In the genomic region with DNA sequence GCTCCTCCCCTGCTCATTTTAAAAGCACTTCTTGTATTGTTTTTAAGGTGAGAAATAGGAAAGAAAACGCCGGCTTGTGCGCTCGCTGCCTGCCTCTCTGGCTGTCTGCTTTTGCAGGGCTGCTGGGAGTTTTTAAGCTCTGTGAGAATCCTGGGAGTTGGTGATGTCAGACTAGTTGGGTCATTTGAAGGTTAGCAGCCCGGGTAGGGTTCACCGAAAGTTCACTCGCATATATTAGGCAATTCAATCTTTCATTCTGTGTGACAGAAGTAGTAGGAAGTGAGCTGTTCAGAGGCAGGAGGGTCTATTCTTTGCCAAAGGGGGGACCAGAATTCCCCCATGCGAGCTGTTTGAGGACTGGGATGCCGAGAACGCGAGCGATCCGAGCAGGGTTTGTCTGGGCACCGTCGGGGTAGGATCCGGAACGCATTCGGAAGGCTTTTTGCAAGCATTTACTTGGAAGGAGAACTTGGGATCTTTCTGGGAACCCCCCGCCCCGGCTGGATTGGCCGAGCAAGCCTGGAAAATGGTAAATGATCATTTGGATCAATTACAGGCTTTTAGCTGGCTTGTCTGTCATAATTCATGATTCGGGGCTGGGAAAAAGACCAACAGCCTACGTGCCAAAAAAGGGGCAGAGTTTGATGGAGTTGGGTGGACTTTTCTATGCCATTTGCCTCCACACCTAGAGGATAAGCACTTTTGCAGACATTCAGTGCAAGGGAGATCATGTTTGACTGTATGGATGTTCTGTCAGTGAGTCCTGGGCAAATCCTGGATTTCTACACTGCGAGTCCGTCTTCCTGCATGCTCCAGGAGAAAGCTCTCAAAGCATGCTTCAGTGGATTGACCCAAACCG, we compare ENCODE assay signal across 9 cellular contexts. TPM values are rescaled to one million over a fixed set of nuclear protein-coding genes. Genes with fewer than 3 reads are reported as not detected.
DNase-seq lines count a peak whose midpoint lies in the region; ATAC-seq and TF ChIP-seq lines count a peak whose summit lies in the region.
"Had no signal": no experiment of that assay in that cellular context is flagged by ENCODE, and none has a peak within 500 bp of the region (broad histone marks: within the 10 kb centered on the region; RNA-seq: fewer than 3 reads in every experiment).

A gene (plus strand): TSS at position 261 of the 859 bp plus-strand sequence. CDS start 469 bp downstream, at position 730.

- H3K27ac ChIP-seq in A673 (ENCODE audit: low read depth, low read length, poor library complexity, severe bottlenecking) (no peak within 1 kb of the TSS), rectal smooth muscle tissue (ENCODE audit: low read depth, low read length) (peak within 1 kb of the TSS; percentile 86)
- H3K27ac ChIP-seq: neutrophil had no signal

- H3K27me3 ChIP-seq in A673 (replicated peaks; ENCODE audit: insufficient read depth, low read depth, low read length, poor library complexity) = peaks cover 40% of the 10 kb centered on the region
- no peaks in the 10 kb centered on the region for H3K27me3 ChIP-seq in rectal smooth muscle tissue (ENCODE audit: control insufficient read depth, insufficient read depth, low read length)

- H3K4me3 Mint-ChIP-seq in MCF 10A (ENCODE audit: unreplicated experiment) = peak within 1 kb of the TSS; percentile 57

- H3K4me1 ChIP-seq in A673 (ENCODE audit: insufficient read depth, low read length, poor library complexity, severe bottlenecking) (peaks cover 5% of the 10 kb centered on the region), rectal smooth muscle tissue (ENCODE audit: control insufficient read depth, insufficient read depth, low read length) (peaks cover 21% of the 10 kb centered on the region)

- peaks cover 31% of the 10 kb centered on the region for H3K27me3 Mint-ChIP-seq in MCF 10A (ENCODE audit: insufficient read depth, unreplicated experiment)

- BruUV-seq in A673 (replicated peaks; lab: Mats Ljungman, UMichigan) = no TSS peak
- BruUV-seq in MCF 10A (replicated peaks; lab: Mats Ljungman, UMichigan) = no TSS peak

- no peaks in the 10 kb centered on the region for H3K9me3 Mint-ChIP-seq in MCF 10A (ENCODE audit: unreplicated experiment)

- no peaks in the 10 kb centered on the region for H3K9me3 ChIP-seq in A673 (ENCODE audit: low read depth, low read length, poor library complexity, severe bottlenecking)
- H3K9me3 ChIP-seq: neutrophil had no signal

- POLR2A ChIA-PET in A673 (lab: Charles Lee; ENCODE audit: low non-redundant PET) = no interaction called here
- POLR2A ChIA-PET in MCF 10A (lab: Yijun Ruan, JAX) = interaction anchor here (0.7 kb wide), 1 partner anchor 20 kb away, joined by 3 read pairs; no protein-coding TSS in a partner anchor

- H3K9ac ChIP-seq in rectal smooth muscle tissue (ENCODE audit: low read length) = peak within 1 kb of the TSS; percentile 50

- TF ChIP-seq CTCF in A673 (conservative IDR thresholded peaks at IDR 0.05; ENCODE audit: low read depth, low read length) (no peak), MCF 10A (IDR thresholded peaks at IDR 0.05; ENCODE audit: unreplicated experiment) (no peak)

- H3K4me3 ChIP-seq in A673 (ENCODE audit: low read depth, low read length, poor library complexity, severe bottlenecking) (peak within 1 kb of the TSS; percentile 56), rectal smooth muscle tissue (ENCODE audit: low read length) (peak within 1 kb of the TSS; percentile 79)

- no peak within 1 kb of the TSS for H3K27ac Mint-ChIP-seq in MCF 10A (ENCODE audit: low read depth, unreplicated experiment)

- H3K4me1 Mint-ChIP-seq in MCF 10A (ENCODE audit: insufficient read depth, unreplicated experiment) = peaks cover 12% of the 10 kb centered on the region

- H3K36me3 Mint-ChIP-seq in MCF 10A (ENCODE audit: insufficient read depth, unreplicated experiment) = no peaks in the 10 kb centered on the region

- peak; percentile 55 for ATAC-seq in GM19397 (IDR thresholded peaks at IDR 0.05; ENCODE audit: unreplicated experiment)
- no peak for ATAC-seq in HG03095 (IDR thresholded peaks at IDR 0.05; ENCODE audit: unreplicated experiment)

- intact Hi-C loops in A673 (cut with micrococcal nuclease; ENCODE audit: unreplicated experiment) (loop anchor here (5.0 to 10.0 kb wide), 2 partner anchors 144 to 167 kb away; no protein-coding TSS in a partner anchor), MCF 10A (cut with micrococcal nuclease) (no loop called here)

- H3K36me3 ChIP-seq in A673 (ENCODE audit: insufficient read depth, low read length, poor library complexity, severe bottlenecking) = no peaks in the 10 kb centered on the region
- H3K36me3 ChIP-seq in rectal smooth muscle tissue (ENCODE audit: control insufficient read depth, insufficient read depth, low read length) = no peaks in the 10 kb centered on the region
- H3K36me3 ChIP-seq: neutrophil had no signal

- CTCF ChIA-PET in A673 (lab: Charles Lee) = no interaction called here
- CTCF ChIA-PET in MCF 10A (lab: Yijun Ruan, JAX) = interaction anchor here (0.6 to 3.3 kb wide), 3 partner anchors 12 to 405 kb away, joined by 3 to 10 read pairs (median 3); no protein-coding TSS in a partner anchor

- DNase-seq in A673 (ENCODE audit: low spot score) (peak; percentile 89), NCI-H2227 treated with DMSO at 0.1 percent for 48 hours (lab: John Stamatoyannopoulos, UW) (peak; percentile 55), MCF 10A (ENCODE audit: unreplicated experiment) (peak; percentile 53), iPS DF 19.7 (ENCODE audit: low read depth, low spot score) (peak; percentile 68), KG1 (lab: John Stamatoyannopoulos, UW) (no peak)

RNA-seq across cellular contexts. Expression of the gene that starts here (rescaled TPM):
- total RNA-seq in A673 (2021) (0.24 and 0.44 TPM in 2 replicates), MCF 10A (2022) (not detected in 2 replicates)

Comparison
In these comparisons a context has a peak if more than half of its experiments do, and no peak if none do; other contexts are left out.
1. Peak in DNase-seq and H3K4me3 ChIP-seq in A673; RNA of the gene not detected or under 1 TPM.
2. Peak in DNase-seq in MCF 10A; RNA of the gene not detected or under 1 TPM.